16 cellular contexts compared by ENCODE assay signal in the genomic region with DNA sequence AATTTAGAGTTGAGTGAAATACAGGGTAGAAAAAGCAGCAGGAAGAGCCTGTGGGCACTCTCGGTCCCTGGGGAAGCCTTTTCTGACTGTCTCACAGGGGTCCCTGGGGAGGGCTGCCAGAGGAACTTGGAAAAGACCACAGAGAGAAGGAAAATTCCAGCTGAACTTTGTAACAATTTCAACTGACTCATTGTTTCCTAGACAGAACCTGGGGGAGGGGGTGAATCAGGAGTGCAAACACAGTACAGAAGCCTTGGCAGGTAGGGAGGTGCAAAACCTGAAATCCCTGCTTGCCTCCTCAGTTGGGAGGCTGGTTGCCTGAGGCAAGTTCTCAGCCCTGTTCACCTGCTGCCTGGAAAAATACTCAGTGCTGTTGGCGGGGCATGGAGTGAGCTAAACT.
DNase-seq lines count a peak whose midpoint lies in the region; ATAC-seq, FAIRE-seq and TF ChIP-seq lines count a peak whose summit lies in the region.
"Had no signal": no experiment of that assay in that cellular context is flagged by ENCODE, and none has a peak within 500 bp of the region (broad histone marks: within the 10 kb centered on the region; RNA-seq: fewer than 3 reads in every experiment).

No MANE protein-coding gene starts in this region.

- CTCF ChIA-PET in A673 (lab: Charles Lee) = no interaction called here

- POLR2A ChIA-PET in A673 (lab: Charles Lee; ENCODE audit: low non-redundant PET) = no interaction called here

- H3K4me2 ChIP-seq in keratinocyte (ENCODE audit: control insufficient read depth, extremely low read depth, insufficient read depth, low read depth, low read length) = peak overlapping the region; percentile 46

- ATAC-seq in GM18873 (IDR thresholded peaks at IDR 0.05; ENCODE audit: low FRiP score, unreplicated experiment) = no peak
- ATAC-seq: activated CD4-positive, alpha-beta T cell treated with anti-CD3 and anti-CD28 coated beads for 36 hours; activated T-cell treated with anti-CD3 and anti-CD28 coated beads, Interleukin-2, amount 50 U/mL, for 4 hours; effector memory CD8-positive, alpha-beta T cell had no signal

- no peak overlapping the region for H3K27ac ChIP-seq in A673 (ENCODE audit: low read depth, low read length, poor library complexity, severe bottlenecking)
- H3K27ac ChIP-seq in breast epithelium = peak overlapping the region; percentile 41 to 76
- H3K27ac ChIP-seq in keratinocyte (ENCODE audit: control insufficient read depth, insufficient read depth, low read length) = no peak overlapping the region
- H3K27ac ChIP-seq: ovary, uterus had no signal

- no peaks in the 10 kb centered on the region for H3K4me1 ChIP-seq in A673 (ENCODE audit: insufficient read depth, low read length, poor library complexity, severe bottlenecking)
- H3K4me1 ChIP-seq in breast epithelium = no peaks in the 10 kb centered on the region
- H3K4me1 ChIP-seq in keratinocyte (ENCODE audit: control insufficient read depth, extremely low read depth, insufficient read depth, low read length) = peaks cover 12% of the 10 kb centered on the region
- H3K4me1 ChIP-seq: uterus had no signal

- no peak overlapping the region for H3K9ac ChIP-seq in keratinocyte (ENCODE audit: control insufficient read depth, extremely low read depth, insufficient read depth, low read length)

- intact Hi-C loops in A673 (cut with micrococcal nuclease; ENCODE audit: unreplicated experiment) = no loop called here
- intact Hi-C loops in breast epithelium (cut with DNase I; ENCODE audit: low total_unique reads) = no loop called here

- DNase-seq in A673 (ENCODE audit: low spot score) (peak; percentile 68), LHCN-M2 (ENCODE audit: low read depth) (peak; percentile 53), breast epithelium (ENCODE audit: low spot score in 2 of 2) (peak; percentile 66 to 85), keratinocyte (ENCODE audit: low read depth, low spot score) (peak; percentile 45), 8988T (no peak), amygdala (lab: John Stamatoyannopoulos, UW) (no peak)
- no peak for DNase-seq in activated T-cell treated with anti-CD3 and anti-CD28 coated beads, Interleukin-2, amount 50 U/mL, for 1 hour
- DNase-seq: activated CD4-positive, alpha-beta T cell treated with anti-CD3 and anti-CD28 coated beads for 36 hours; activated T-cell treated with anti-CD3 and anti-CD28 coated beads, Interleukin-2, amount 50 U/mL, for 4 hours; amniotic stem cell; effector memory CD8-positive, alpha-beta T cell; hypothalamus; NCI-H2171; ovary; uterus had no signal

- H3K79me2 ChIP-seq in keratinocyte (ENCODE audit: control insufficient read depth, insufficient read depth, low read length) = no peaks in the 10 kb centered on the region

- dilution Hi-C loops in keratinocyte (cut with MboI; ENCODE audit: extremely low pct_ligation_motif_present, low sequenced_read_pairs) = no loop called here

- H3K9me3 ChIP-seq in A673 (ENCODE audit: low read depth, low read length, poor library complexity, severe bottlenecking) (no peaks in the 10 kb centered on the region), breast epithelium (peaks cover 16 to 24% of the 10 kb centered on the region in 2 donors), keratinocyte (ENCODE audit: control insufficient read depth, low read depth, low read length) (no peaks in the 10 kb centered on the region)
- H3K9me3 ChIP-seq: ovary, uterus had no signal

- no peak overlapping the region for H2AFZ ChIP-seq in keratinocyte (ENCODE audit: control insufficient read depth, low read length)

- no peak overlapping the region for H3K4me3 ChIP-seq in A673 (ENCODE audit: low read depth, low read length, poor library complexity, severe bottlenecking)
- no peak overlapping the region for H3K4me3 ChIP-seq in breast epithelium
- H3K4me3 ChIP-seq in keratinocyte (ENCODE audit: control insufficient read depth in 2 of 3, extremely low read depth in 1 of 3, insufficient read depth in 2 of 3, low read depth in 1 of 3, low read length in 3 of 3) = no peak overlapping the region
- H3K4me3 ChIP-seq: ovary, uterus had no signal

- no peaks in the 10 kb centered on the region for H4K20me1 ChIP-seq in keratinocyte (ENCODE audit: control insufficient read depth, extremely low read depth, insufficient read depth, low read length)

- BruUV-seq in A673 (replicated peaks; lab: Mats Ljungman, UMichigan) = no TSS peak

- TF ChIP-seq CTCF in A673 (conservative IDR thresholded peaks at IDR 0.05; ENCODE audit: low read depth, low read length) = no peak
- TF ChIP-seq CTCF in breast epithelium (IDR thresholded peaks at IDR 0.05) = no peak
- no peak for TF ChIP-seq CTCF in keratinocyte (optimal IDR thresholded peaks at IDR 0.05 in 1 of 3, IDR thresholded peaks at IDR 0.05 in 1 of 3, conservative IDR thresholded peaks at IDR 0.05 in 1 of 3; ENCODE audit: extremely low read depth in 1 of 3, insufficient read depth in 2 of 3, low read length in 3 of 3)

- H3K36me3 ChIP-seq in A673 (ENCODE audit: insufficient read depth, low read length, poor library complexity, severe bottlenecking) = no peaks in the 10 kb centered on the region
- H3K36me3 ChIP-seq in breast epithelium = no peaks in the 10 kb centered on the region
- no peaks in the 10 kb centered on the region for H3K36me3 ChIP-seq in keratinocyte (ENCODE audit: control insufficient read depth in 2 of 2, extremely low read depth in 1 of 2, insufficient read depth in 2 of 2, low read length in 2 of 2)
- H3K36me3 ChIP-seq: ovary, uterus had no signal

- no peak for TF ChIP-seq POLR2A in breast epithelium (IDR thresholded peaks at IDR 0.05)

- peak; percentile 81 for FAIRE-seq in keratinocyte (lab: Jason Lieb, UNC)

- peaks cover 7% of the 10 kb centered on the region for H3K27me3 ChIP-seq in A673 (replicated peaks; ENCODE audit: insufficient read depth, low read depth, low read length, poor library complexity)
- H3K27me3 ChIP-seq in breast epithelium = no peaks in the 10 kb centered on the region
- no peaks in the 10 kb centered on the region for H3K27me3 ChIP-seq in keratinocyte (ENCODE audit: control insufficient read depth, extremely low read depth, insufficient read depth, low read length)
- H3K27me3 ChIP-seq: ovary, uterus had no signal

- no peaks in the 10 kb centered on the region for H3K9me1 ChIP-seq in keratinocyte (ENCODE audit: control insufficient read depth, extremely low read depth, insufficient read depth, low read length)

Comparison
In these comparisons a context has a peak if more than half of its experiments do, and no peak if none do; other contexts are left out.
1. DNase-seq: peak in A673 (single experiment), LHCN-M2 (single experiment), breast epithelium (2 of 2) and keratinocyte (single experiment); none in 8988T (single experiment), activated T-cell treated with anti-CD3 and anti-CD28 coated beads, Interleukin-2, amount 50 U/mL, for 1 hour (single experiment) and amygdala (0 of 56).
2. H3K27ac ChIP-seq: peak in breast epithelium (2 of 2); none in A673 (single experiment) and keratinocyte (single experiment).